1 cellular context compared by ENCODE assay signal in genomic region chr3:52333869-52334557, GRCh38.
TF ChIP-seq lines count a peak whose summit lies in the region.

No MANE protein-coding gene starts in this region.

TF ChIP-seq in HEK293, 187 proteins besides CTCF, POLR2A, EP300 and RAD21 (continued from another document):
- TF ChIP-seq ZNF366 (tag by site-specific recombination; conservative IDR thresholded peaks at IDR 0.05) (no peak), ZNF335 (tag by site-specific recombination; conservative IDR thresholded peaks at IDR 0.05) (no peak), ZNF248 (tag by site-specific recombination; IDR thresholded peaks at IDR 0.05) (no peak), ZNF623 (tag by site-specific recombination; IDR thresholded peaks at IDR 0.05) (no peak), ZNF114 (tag by site-specific recombination; IDR thresholded peaks at IDR 0.05) (no peak), ZSCAN23 (tag by site-specific recombination; IDR thresholded peaks at IDR 0.05) (no peak)
